Comparison of ENCODE assay signal across 8 cellular contexts in genomic region chrX:78140206-78140605, GRCh38. TPM values are rescaled to one million over a fixed set of nuclear protein-coding genes. Genes with fewer than 3 reads are reported as not detected.
DNase-seq lines count a peak whose midpoint lies in the region; ATAC-seq, FAIRE-seq and TF ChIP-seq lines count a peak whose summit lies in the region.

No MANE protein-coding gene starts in this region.

- TF ChIP-seq POLR2A in H1 (IDR thresholded peaks at IDR 0.05; ENCODE audit: control extremely low read depth in 1 of 2, low read depth in 2 of 2, low read length in 2 of 2) = no peak

- H3K4me1 ChIP-seq in Panc1 (ENCODE audit: control insufficient read depth, insufficient read depth, low read length) (no peaks in the 10 kb centered on the region), H1 (replicated peaks in 1 of 4; ENCODE audit: control insufficient read depth in 3 of 4, insufficient read depth in 4 of 4, low read length in 3 of 4) (no peaks in the 10 kb centered on the region)

- no peak for DNase-seq in activated T-cell treated with anti-CD3 and anti-CD28 coated beads, Interleukin-2, amount 50 U/mL, for 24 hours
- no peak for DNase-seq in activated T-cell treated with anti-CD3 and anti-CD28 coated beads for 4 hours
- DNase-seq in Panc1 (ENCODE audit: low read depth, low spot score) = no peak
- no peak for DNase-seq in H1 (ENCODE audit: low read depth in 1 of 2, low spot score in 2 of 2)
- DNase-seq in stimulated activated effector memory CD8-positive, alpha-beta T cell treated with anti-CD3 and anti-CD28 coated beads, Interleukin-12 subunit alpha, Interleukin-12 subunit beta, amount 100 ng/mL, for 72 hours (ENCODE audit: low spot score in 2 of 2) = no peak
- no peak for DNase-seq in activated CD4-positive, CD25-positive, alpha-beta regulatory T cell treated with anti-CD3 and anti-CD28 coated beads, Interleukin-2, amount 50 U/mL, for 72 hours

- H3K4me3 Mint-ChIP-seq in activated T-cell treated with anti-CD3 and anti-CD28 coated beads, Interleukin-2, amount 50 U/mL, for 24 hours = peak overlapping the region; percentile 19
- peak overlapping the region; percentile 73 for H3K4me3 Mint-ChIP-seq in stimulated activated effector memory CD8-positive, alpha-beta T cell treated with anti-CD3 and anti-CD28 coated beads, Interleukin-12 subunit alpha, Interleukin-12 subunit beta, amount 100 ng/mL, for 72 hours

- FAIRE-seq in H1 (lab: Jason Lieb, UNC) = no peak

- in situ Hi-C loops in Panc1 (cut with HindIII; ENCODE audit: low pct_unique_long_range_greater_than_20kb, low sequenced_read_pairs) = no loop called here

- no peak overlapping the region for H3K56ac ChIP-seq in H1 (replicated peaks; ENCODE audit: insufficient read length, low read depth, low read length)

- no peak overlapping the region for H3K9ac ChIP-seq in H1 (replicated peaks in 1 of 4; ENCODE audit: extremely low read depth in 1 of 4, low read depth in 3 of 4, low read length in 3 of 4)

- no TSS peak for BruUV-seq in Panc1 (replicated peaks; lab: Mats Ljungman, UMichigan)

- H3K36me3 ChIP-seq in Panc1 (ENCODE audit: control insufficient read depth, insufficient read depth, low read length) = no peaks in the 10 kb centered on the region; the same call in 1 of the 2 replicates
- no peaks in the 10 kb centered on the region; a peak in 1 of 8 replicates for H3K36me3 ChIP-seq in H1 (ENCODE audit: control insufficient read depth in 2 of 4, insufficient read depth in 4 of 4, low read length in 3 of 4)

- no peak for ATAC-seq in Panc1
- ATAC-seq in stimulated activated effector memory CD8-positive, alpha-beta T cell treated with anti-CD3 and anti-CD28 coated beads, Interleukin-12 subunit alpha, Interleukin-12 subunit beta, amount 100 ng/mL, for 72 hours = no peak
- no peak for ATAC-seq in GM19455 (IDR thresholded peaks at IDR 0.05; ENCODE audit: unreplicated experiment)
- ATAC-seq in GM21619 (IDR thresholded peaks at IDR 0.05; ENCODE audit: unreplicated experiment) = no peak

- CTCF ChIA-PET in Panc1 (lab: Charles Lee) = no interaction called here
- CTCF ChIA-PET in H1 (lab: Charles Lee; ENCODE audit: partially characterized antibody) = no interaction called here

- no peaks in the 10 kb centered on the region for H3K79me2 ChIP-seq in H1 (ENCODE audit: control insufficient read depth in 1 of 2, insufficient read depth in 2 of 2, low read length in 2 of 2)

- H3K27ac Mint-ChIP-seq in activated T-cell treated with anti-CD3 and anti-CD28 coated beads, Interleukin-2, amount 50 U/mL, for 24 hours = peak overlapping the region; percentile 26
- peak overlapping the region; percentile 94 for H3K27ac Mint-ChIP-seq in stimulated activated effector memory CD8-positive, alpha-beta T cell treated with anti-CD3 and anti-CD28 coated beads, Interleukin-12 subunit alpha, Interleukin-12 subunit beta, amount 100 ng/mL, for 72 hours

- H4K8ac ChIP-seq in H1 (ENCODE audit: extremely low read depth, insufficient read depth, low read length) = no peak overlapping the region

- H3K4me1 Mint-ChIP-seq in activated T-cell treated with anti-CD3 and anti-CD28 coated beads, Interleukin-2, amount 50 U/mL, for 24 hours (ENCODE audit: low read depth) = peaks cover 8% of the 10 kb centered on the region
- H3K4me1 Mint-ChIP-seq in stimulated activated effector memory CD8-positive, alpha-beta T cell treated with anti-CD3 and anti-CD28 coated beads, Interleukin-12 subunit alpha, Interleukin-12 subunit beta, amount 100 ng/mL, for 72 hours = peaks cover 14% of the 10 kb centered on the region

- H2BK120ac ChIP-seq in H1 (replicated peaks; ENCODE audit: low read depth, low read length) = no peak overlapping the region

- H3K23ac ChIP-seq in H1 (ENCODE audit: insufficient read length) = no peak overlapping the region

- no peak overlapping the region for H4K5ac ChIP-seq in H1 (ENCODE audit: insufficient read length, low read depth, low read length)

- WGBS in H1 (ENCODE audit: extremely low coverage in 1 of 2, insufficient coverage in 1 of 2, insufficient read length in 1 of 2, insufficient replicate concordance in 2 of 2, low coverage in 1 of 2, low lambda C conversion rate in 2 of 2, missing lambda C conversion rate in 1 of 2), 2 experiments = 89% methylated on average over 8 of the region's 9 CpGs; no CpG with 5 or more reads in 1 of the 2 experiments

- H3K23me2 ChIP-seq in H1 (ENCODE audit: low read depth, low read length) = no peaks in the 10 kb centered on the region

- intact Hi-C loops in Panc1 (cut with micrococcal nuclease; ENCODE audit: unreplicated experiment) = no loop called here

- H4K20me1 ChIP-seq in H1 (replicated peaks in 1 of 2; ENCODE audit: control insufficient read depth in 1 of 2, insufficient read depth in 2 of 2, low read length in 2 of 2) = no peaks in the 10 kb centered on the region

- H3K79me1 ChIP-seq in H1 (ENCODE audit: low read depth, low read length) = no peaks in the 10 kb centered on the region

- no peaks in the 10 kb centered on the region for H3K9me3 Mint-ChIP-seq in activated T-cell treated with anti-CD3 and anti-CD28 coated beads, Interleukin-2, amount 50 U/mL, for 24 hours
- H3K9me3 Mint-ChIP-seq in stimulated activated effector memory CD8-positive, alpha-beta T cell treated with anti-CD3 and anti-CD28 coated beads, Interleukin-12 subunit alpha, Interleukin-12 subunit beta, amount 100 ng/mL, for 72 hours = no peaks in the 10 kb centered on the region

- no peak overlapping the region for H2BK5ac ChIP-seq in H1 (ENCODE audit: low read depth, low read length)

- no peak overlapping the region for H3K4ac ChIP-seq in H1 (replicated peaks; ENCODE audit: insufficient read length, low read depth, low read length)

- TF ChIP-seq RAD21 in H1 (IDR thresholded peaks at IDR 0.05 in 1 of 2, conservative IDR thresholded peaks at IDR 0.05 in 1 of 2; ENCODE audit: low read depth in 2 of 2, low read length in 2 of 2) = no peak

- H4K91ac ChIP-seq in H1 (replicated peaks; ENCODE audit: insufficient read length, low read length) = no peak overlapping the region

- H3K27me3 Mint-ChIP-seq in activated T-cell treated with anti-CD3 and anti-CD28 coated beads, Interleukin-2, amount 50 U/mL, for 24 hours = peaks cover 10% of the 10 kb centered on the region

- H3K27ac ChIP-seq in Panc1 (ENCODE audit: low read length) (peak overlapping the region; percentile 79; the same call in 1 of the 2 replicates), H1 (ENCODE audit: low read depth, low read length) (no peak overlapping the region)

- no peak overlapping the region for H3K18ac ChIP-seq in H1 (ENCODE audit: extremely low read depth, low read length)

- H3K9me3 ChIP-seq in Panc1 (ENCODE audit: control insufficient read depth, insufficient read depth, low read depth, low read length) (no peaks in the 10 kb centered on the region), H1 (ENCODE audit: insufficient read depth in 2 of 2, low read depth in 1 of 2, low read length in 1 of 2) (no peaks in the 10 kb centered on the region)

- H2AFZ ChIP-seq in H1 (ENCODE audit: low read length) = peak overlapping the region; percentile 22; the same call in 1 of the 2 replicates

- H3K36me3 Mint-ChIP-seq in activated T-cell treated with anti-CD3 and anti-CD28 coated beads, Interleukin-2, amount 50 U/mL, for 24 hours (ENCODE audit: low read depth) = peaks cover 15% of the 10 kb centered on the region
- peaks cover 80% of the 10 kb centered on the region for H3K36me3 Mint-ChIP-seq in stimulated activated effector memory CD8-positive, alpha-beta T cell treated with anti-CD3 and anti-CD28 coated beads, Interleukin-12 subunit alpha, Interleukin-12 subunit beta, amount 100 ng/mL, for 72 hours

- H3K4me3 ChIP-seq in Panc1 (ENCODE audit: low read depth in 2 of 2, low read length in 2 of 2) (peak overlapping the region; percentile 76 to 85), H1 (ENCODE audit: extremely low read depth in 1 of 4, insufficient read depth in 2 of 4, low read depth in 3 of 4, low read length in 4 of 4) (peak overlapping the region in 1 of 4 experiments; percentile 92; a peak in 2 of 8 replicates)

- POLR2A ChIA-PET in Panc1 (lab: Charles Lee) (no interaction called here), H1 (lab: Charles Lee; ENCODE audit: partially characterized antibody) (interaction anchor here (0.9 to 3.1 kb wide), 2 partner anchors 10 to 26 kb away, joined by 3 to 24 read pairs; no protein-coding TSS in a partner anchor)

- no peak overlapping the region for H2BK20ac ChIP-seq in H1 (ENCODE audit: low read length)

- 0 out of 2 replicates have a peak overlapping the region, but pooled peaks have one; percentile 46 for H2BK15ac ChIP-seq in H1 (ENCODE audit: low read length)

- 0 out of 2 replicates have a peak overlapping the region, but pooled peaks have one; percentile 29 for H2BK12ac ChIP-seq in H1 (ENCODE audit: low read depth, low read length)

- TF ChIP-seq EP300 in H1 (IDR thresholded peaks at IDR 0.05; ENCODE audit: borderline replicate concordance in 1 of 2, low read depth in 2 of 2, low read length in 2 of 2) = no peak

- TF ChIP-seq CTCF in Panc1 (IDR thresholded peaks at IDR 0.05) = no peak
- no peak for TF ChIP-seq CTCF in H1 (IDR thresholded peaks at IDR 0.05; ENCODE audit: control extremely low read depth in 1 of 3, insufficient read depth in 1 of 3, low read depth in 1 of 3, low read length in 3 of 3)

- no peak overlapping the region for H3K4me2 ChIP-seq in H1 (ENCODE audit: insufficient read depth in 1 of 2, low read depth in 2 of 2, low read length in 2 of 2)

- H3K14ac ChIP-seq in H1 (ENCODE audit: insufficient read length) = no peak overlapping the region

- no peak overlapping the region for H2AK5ac ChIP-seq in H1 (ENCODE audit: low read depth, low read length)

- H3K27me3 ChIP-seq in Panc1 (ENCODE audit: control insufficient read depth, insufficient read depth, low read length) = no peaks in the 10 kb centered on the region
- H3K27me3 ChIP-seq in H1 (replicated peaks in 1 of 4; ENCODE audit: control insufficient read depth in 3 of 4, extremely low read depth in 1 of 4, insufficient read depth in 3 of 4, low read length in 3 of 4) = no peaks in the 10 kb centered on the region

RNA-seq across cellular contexts. Expression of gene TAF9B, which starts 0.8 kb away (rescaled TPM):
- 33.6 TPM for total RNA-seq in Panc1 (2021; ENCODE audit: unreplicated experiment)
- 15.9 TPM for polyA plus RNA-seq in Panc1 (2012; ENCODE audit: insufficient read length)
- total RNA-seq in H1 (2021; fragmentation: NEBNext Ultra II Directional; extraction: Animal tissue kit (Norgen Biotek cat#: 25700)) = 20.8 and 23.8 TPM in 2 replicates
- 23.6 and 42.8 TPM in 2 replicates for polyA plus RNA-seq in H1 (2011; rRNA removed)
- polyA plus RNA-seq in H1 (2011; cell fraction: cytosol; rRNA removed) = 26.4 TPM
- 6.9 TPM for polyA plus RNA-seq in H1 (2011; cell fraction: nucleus; rRNA removed)
- 16.0 to 33.1 TPM (median 24.7 TPM) in 4 replicates for polyA plus RNA-seq in H1 (2012, experiment 1 of 2)
- 2.3 TPM for polyA plus RNA-seq in H1 (2012, experiment 2 of 2)
- polyA plus RNA-seq in H1 (2013, experiment 1 of 2) = 15.4 TPM
- 16.7 TPM for polyA plus RNA-seq in H1 (2013, experiment 2 of 2)
- polyA minus RNA-seq in H1 (2011; rRNA and poly(A)+ RNA removed) = 26.9 and 36.5 TPM in 2 replicates
- 13.4 TPM for polyA minus RNA-seq in H1 (2011; cell fraction: cytosol; rRNA and poly(A)+ RNA removed)
- polyA minus RNA-seq in H1 (2011; cell fraction: nucleus; rRNA and poly(A)+ RNA removed) = 12.4 TPM

RNA-seq across cellular contexts. Expression of gene PGK1, which starts 36.2 kb away (rescaled TPM):
- total RNA-seq in Panc1 (2021; ENCODE audit: unreplicated experiment) = 541 TPM
- 570 TPM for polyA plus RNA-seq in Panc1 (2012; ENCODE audit: insufficient read length)
- 396 and 427 TPM in 2 replicates for total RNA-seq in H1 (2021; fragmentation: NEBNext Ultra II Directional; extraction: Animal tissue kit (Norgen Biotek cat#: 25700))
- 207 and 328 TPM in 2 replicates for polyA plus RNA-seq in H1 (2011; rRNA removed)
- polyA plus RNA-seq in H1 (2011; cell fraction: cytosol; rRNA removed) = 384 TPM
- 195 TPM for polyA plus RNA-seq in H1 (2011; cell fraction: nucleus; rRNA removed)
- polyA plus RNA-seq in H1 (2012, experiment 1 of 2) = 326 to 509 TPM (median 428 TPM) in 4 replicates
- polyA plus RNA-seq in H1 (2012, experiment 2 of 2) = 226 TPM
- 182 TPM for polyA plus RNA-seq in H1 (2013, experiment 1 of 2)
- polyA plus RNA-seq in H1 (2013, experiment 2 of 2) = 189 TPM
- 251 and 396 TPM in 2 replicates for polyA minus RNA-seq in H1 (2011; rRNA and poly(A)+ RNA removed)
- polyA minus RNA-seq in H1 (2011; cell fraction: cytosol; rRNA and poly(A)+ RNA removed) = 154 TPM
- polyA minus RNA-seq in H1 (2011; cell fraction: nucleus; rRNA and poly(A)+ RNA removed) = 74.5 TPM
